ENCODE assay signal across 11 cellular contexts in the genomic region with DNA sequence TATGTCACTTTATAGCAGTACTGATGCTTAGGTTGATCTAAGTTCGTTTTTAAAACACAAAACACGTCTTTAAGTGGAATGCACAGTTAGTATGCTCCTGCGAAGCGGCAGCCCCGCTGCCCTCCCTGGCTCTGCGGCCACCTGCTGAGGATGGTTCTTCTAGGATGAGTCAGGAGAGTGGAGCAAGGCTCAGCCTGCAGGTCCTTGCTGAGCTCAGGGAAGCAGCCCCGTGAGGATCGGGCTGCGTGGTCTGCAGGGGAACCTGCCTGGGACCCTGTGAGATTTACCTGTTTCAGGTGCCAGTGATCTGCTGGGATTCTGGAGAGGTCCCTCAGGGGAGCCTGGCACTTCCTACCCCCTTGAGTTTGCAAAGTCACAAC. TPM values are rescaled to one million over a fixed set of nuclear protein-coding genes. Genes with fewer than 3 reads are reported as not detected.
A peak's percentile ranks its signal among the peaks of the same experiment; 100 is the strongest.
DNase-seq lines count a peak whose midpoint lies in the region; ATAC-seq and TF ChIP-seq lines count a peak whose summit lies in the region.
"Had no signal": no experiment of that assay in that cellular context is flagged by ENCODE, and none has a peak within 500 bp of the region (broad histone marks: within the 10 kb centered on the region; RNA-seq: fewer than 3 reads in every experiment).

No MANE protein-coding gene starts in this region.

- H3K4me1 ChIP-seq in CD8-positive, alpha-beta memory T cell (ENCODE audit: insufficient read depth, low read length) = peaks cover 4% of the 10 kb centered on the region
- H3K4me1 ChIP-seq in IMR-90 (ENCODE audit: control insufficient read depth, insufficient read depth, low read length) (peaks cover 41% of the 10 kb centered on the region), neural progenitor cell (peaks cover 6% of the 10 kb centered on the region)

- no peak overlapping the region for H3K27ac Mint-ChIP-seq in CD8-positive, alpha-beta memory T cell
- peak overlapping the region; percentile 97 for H3K27ac Mint-ChIP-seq in chondrocyte (ENCODE audit: unreplicated experiment)
- peak overlapping the region; percentile 82 for H3K27ac Mint-ChIP-seq in neural progenitor cell

- H3K4ac ChIP-seq in IMR-90 (ENCODE audit: low read depth, low read length) = peak overlapping the region; percentile 99

- no peak for TF ChIP-seq CTCF in IMR-90 (conservative IDR thresholded peaks at IDR 0.05; ENCODE audit: low read depth, low read length)
- no peak for TF ChIP-seq CTCF in chondrocyte (IDR thresholded peaks at IDR 0.05)
- TF ChIP-seq CTCF in neural progenitor cell (IDR thresholded peaks at IDR 0.05) = no peak

- peak overlapping the region; percentile 70 for H2AK9ac ChIP-seq in IMR-90 (replicated peaks; ENCODE audit: low read depth, low read length, poor library complexity)

- dilution Hi-C loops in IMR-90 (cut with HindIII; ENCODE audit: low sequenced_read_pairs, unreplicated experiment) = no loop called here

- H3K79me2 ChIP-seq in neural progenitor cell (ENCODE audit: low read depth) = no peaks in the 10 kb centered on the region

- H3K79me1 ChIP-seq in IMR-90 (ENCODE audit: low read depth in 1 of 2, low read length in 2 of 2) = peaks cover 31 to 82% of the 10 kb centered on the region in 2 experiments

- peak overlapping the region; percentile 94 for H3K18ac ChIP-seq in IMR-90 (ENCODE audit: low read depth, low read length)

- no TSS peak for BruUV-seq in IMR-90 (replicated peaks; lab: Mats Ljungman, UMichigan)

- POLR2A ChIA-PET in CD8-positive, alpha-beta memory T cell (lab: Charles Lee) = no interaction called here
- POLR2A ChIA-PET in IMR-90 (lab: Charles Lee; ENCODE audit: unreplicated experiment) = no interaction called here

- in situ Hi-C loops in IMR-90 (cut with MboI; ENCODE audit: low sequenced_read_pairs) = no loop called here

- no peaks in the 10 kb centered on the region for H3F3A ChIP-seq in neural progenitor cell (ENCODE audit: low read depth)

- intact Hi-C loops in IMR-90 (cut with micrococcal nuclease) = no loop called here

- TF ChIP-seq POLR2A in IMR-90 (IDR thresholded peaks at IDR 0.05; ENCODE audit: low read depth, low read length) = no peak

- peak overlapping the region; percentile 99 for H2BK120ac ChIP-seq in IMR-90 (ENCODE audit: low read depth, low read length)

- no peak overlapping the region for H3K4me3 ChIP-seq in CD8-positive, alpha-beta memory T cell (ENCODE audit: low read length)
- H3K4me3 ChIP-seq in IMR-90 (ENCODE audit: insufficient read depth, low read depth, low read length) (no peak overlapping the region), neural progenitor cell (no peak overlapping the region)
- H3K4me3 ChIP-seq: suprapubic skin had no signal

- WGBS in IMR-90 (ENCODE audit: extremely low coverage in 2 of 2, insufficient read length in 1 of 2), 2 experiments = no CpG with 5 or more reads among the region's 9 CpGs

- H3K27ac ChIP-seq in CD8-positive, alpha-beta memory T cell (ENCODE audit: low read depth, low read length) = peak overlapping the region; percentile 44
- H3K27ac ChIP-seq in IMR-90 (ENCODE audit: insufficient read depth, low read length) (peak overlapping the region; percentile 78), neural progenitor cell (no peak overlapping the region)
- H3K27ac ChIP-seq: neutrophil, suprapubic skin had no signal

- H2AK5ac ChIP-seq in IMR-90 (ENCODE audit: low read depth, low read length) = peak overlapping the region; percentile 91

- H3K4me2 ChIP-seq in IMR-90 (ENCODE audit: low read depth, low read length) = no peak overlapping the region
- H3K4me2 ChIP-seq in neural progenitor cell = no peak overlapping the region

- H3K9me3 ChIP-seq in CD8-positive, alpha-beta memory T cell (ENCODE audit: low read length) = no peaks in the 10 kb centered on the region
- H3K9me3 ChIP-seq in IMR-90 (ENCODE audit: control insufficient read depth, insufficient read depth, low read length) = no peaks in the 10 kb centered on the region
- H3K9me3 ChIP-seq in neural progenitor cell (ENCODE audit: low read depth) = no peaks in the 10 kb centered on the region
- H3K9me3 ChIP-seq: neutrophil, suprapubic skin had no signal

- no peaks in the 10 kb centered on the region for H3K27me3 Mint-ChIP-seq in CD8-positive, alpha-beta memory T cell
- H3K27me3 Mint-ChIP-seq in chondrocyte (ENCODE audit: low read depth) (no peaks in the 10 kb centered on the region), neural progenitor cell (ENCODE audit: insufficient read depth, low read depth) (peaks cover 15% of the 10 kb centered on the region)

- H3K9me3 Mint-ChIP-seq in CD8-positive, alpha-beta memory T cell = no peaks in the 10 kb centered on the region
- H3K9me3 Mint-ChIP-seq in chondrocyte (ENCODE audit: low read depth) (no peaks in the 10 kb centered on the region), neural progenitor cell (peaks cover 3% of the 10 kb centered on the region)

- peaks cover 43% of the 10 kb centered on the region for H3K9me1 ChIP-seq in IMR-90 (ENCODE audit: insufficient read depth, low read length)

- peaks cover 11% of the 10 kb centered on the region for H3K36me3 ChIP-seq in CD8-positive, alpha-beta memory T cell (ENCODE audit: insufficient read depth, low read length)
- H3K36me3 ChIP-seq in IMR-90 (ENCODE audit: control insufficient read depth, insufficient read depth, low read length) (peaks cover 25% of the 10 kb centered on the region), neural progenitor cell (no peaks in the 10 kb centered on the region)
- H3K36me3 ChIP-seq: suprapubic skin had no signal

- H3K4me3 Mint-ChIP-seq in CD8-positive, alpha-beta memory T cell = no peak overlapping the region
- H3K4me3 Mint-ChIP-seq in chondrocyte (ENCODE audit: unreplicated experiment) (no peak overlapping the region), neural progenitor cell (no peak overlapping the region)

- CTCF ChIA-PET in CD8-positive, alpha-beta memory T cell (lab: Charles Lee) = interaction anchor here (1.4 kb wide), 1 partner anchor 12 kb away, joined by 3 read pairs; no protein-coding TSS in a partner anchor
- CTCF ChIA-PET in IMR-90 (lab: Yijun Ruan, JAX) = no interaction called here

- no peak overlapping the region for H2AFZ ChIP-seq in IMR-90 (replicated peaks; ENCODE audit: low read length, poor library complexity)
- H2AFZ ChIP-seq in neural progenitor cell (replicated peaks) = no peak overlapping the region

- H3K4me1 Mint-ChIP-seq in CD8-positive, alpha-beta memory T cell = peaks cover 0 to 15% (median 9%) of the 10 kb centered on the region in 3 donors
- peaks cover 67% of the 10 kb centered on the region for H3K4me1 Mint-ChIP-seq in chondrocyte (ENCODE audit: low read depth)
- H3K4me1 Mint-ChIP-seq in neural progenitor cell = peaks cover 33% of the 10 kb centered on the region

- H2BK5ac ChIP-seq in IMR-90 (ENCODE audit: low read depth, low read length, poor library complexity, severe bottlenecking) = peak overlapping the region; percentile 97

- peak overlapping the region; percentile 98 for H3K14ac ChIP-seq in IMR-90 (replicated peaks; ENCODE audit: low read depth, low read length)

- no peak overlapping the region for H3K9ac ChIP-seq in IMR-90 (ENCODE audit: low read depth, low read length)
- no peak overlapping the region for H3K9ac ChIP-seq in neural progenitor cell

- ATAC-seq in IMR-90 (ENCODE audit: low read depth) = no peak
- ATAC-seq in HG03280 (IDR thresholded peaks at IDR 0.05; ENCODE audit: unreplicated experiment) = no peak
- no peak for ATAC-seq in GM18520 (IDR thresholded peaks at IDR 0.05; ENCODE audit: unreplicated experiment)

- peak overlapping the region; percentile 51 to 87 for H4K8ac ChIP-seq in IMR-90 (ENCODE audit: low read depth in 2 of 2, low read length in 2 of 2)

- H3K23ac ChIP-seq in IMR-90 (ENCODE audit: low read depth, low read length) = peak overlapping the region; percentile 49

- peak overlapping the region; percentile 42 for H4K5ac ChIP-seq in IMR-90 (ENCODE audit: low read depth, low read length)

- peak overlapping the region; percentile 99 for H2BK20ac ChIP-seq in IMR-90 (ENCODE audit: low read depth, low read length)

- TF ChIP-seq RAD21 in IMR-90 (IDR thresholded peaks at IDR 0.05; ENCODE audit: low read length) = no peak

- peaks cover 9 to 45% (median 9%) of the 10 kb centered on the region in 3 donors for H3K36me3 Mint-ChIP-seq in CD8-positive, alpha-beta memory T cell
- H3K36me3 Mint-ChIP-seq in chondrocyte (ENCODE audit: low read depth) (peaks cover 19% of the 10 kb centered on the region), neural progenitor cell (peaks cover 4% of the 10 kb centered on the region)

- no peaks in the 10 kb centered on the region for H3K27me3 ChIP-seq in CD8-positive, alpha-beta memory T cell (ENCODE audit: insufficient read depth, low read length, poor library complexity, severe bottlenecking)
- H3K27me3 ChIP-seq in IMR-90 (ENCODE audit: control insufficient read depth, insufficient read depth, low read length) = no peaks in the 10 kb centered on the region
- no peaks in the 10 kb centered on the region for H3K27me3 ChIP-seq in neural progenitor cell
- H3K27me3 ChIP-seq: neutrophil, suprapubic skin had no signal

- peak in 1 of 5 donors; percentile 14 for DNase-seq in CD8-positive, alpha-beta memory T cell
- DNase-seq in IMR-90 (peak; percentile 67), chondrocyte (ENCODE audit: low spot score) (peak; percentile 89), neural progenitor cell (ENCODE audit: low spot score) (peak; percentile 21), NCI-H2227 (lab: John Stamatoyannopoulos, UW; ENCODE audit: unreplicated experiment) (no peak)
- no peak for DNase-seq in stimulated activated naive CD4-positive, alpha-beta T cell (lab: John Stamatoyannopoulos, UW)
- DNase-seq: NCI-H748 treated with DMSO at 0.1 percent for 48 hours had no signal

- H4K91ac ChIP-seq in IMR-90 (ENCODE audit: insufficient read depth, low read depth, low read length) = peak overlapping the region; percentile 81

- peak overlapping the region; percentile 32; the same call in 2 of the 3 replicates for H2BK15ac ChIP-seq in IMR-90 (ENCODE audit: low read depth, low read length)

- H3K56ac ChIP-seq in IMR-90 (ENCODE audit: extremely low read depth, insufficient read depth, low read length) = peak overlapping the region; percentile 29; the same call in 1 of the 2 replicates

- no peaks in the 10 kb centered on the region for H4K20me1 ChIP-seq in IMR-90 (ENCODE audit: insufficient read depth, low read length)
- H4K20me1 ChIP-seq in neural progenitor cell (ENCODE audit: low read depth) = no peaks in the 10 kb centered on the region

TF ChIP-seq in IMR-90, 13 proteins besides CTCF, POLR2A, EP300 and RAD21:
- TF ChIP-seq BHLHE40 (IDR thresholded peaks at IDR 0.05; ENCODE audit: low read depth, low read length) = no peak
- no peak for TF ChIP-seq CHD1 (IDR thresholded peaks at IDR 0.05; ENCODE audit: low read depth, low read length)
- no peak for TF ChIP-seq FOS (IDR thresholded peaks at IDR 0.05; ENCODE audit: low read depth, low read length)
- no peak for TF ChIP-seq MAFK (IDR thresholded peaks at IDR 0.05; ENCODE audit: low read depth, low read length)

RNA-seq across cellular contexts. Expression of gene SYNJ2, which starts 57.5 kb away (rescaled TPM):
- 10 to 100 TPM; 16.7 to 17.5 TPM for total RNA-seq in CD8-positive, alpha-beta memory T cell
- polyA plus RNA-seq in CD8-positive, alpha-beta memory T cell = 8.7 TPM
- total RNA-seq in IMR-90 (2012; rRNA removed) = 43.3 and 45.2 TPM in 2 replicates
- 40.8 and 45.6 TPM in 2 replicates for polyA plus RNA-seq in IMR-90 (2012; rRNA removed)
- 21.2 and 29.0 TPM in 2 replicates for polyA plus RNA-seq in IMR-90 (2012; cell fraction: cytosol; rRNA removed)
- polyA plus RNA-seq in IMR-90 (2012; cell fraction: nucleus; rRNA removed; ENCODE audit: low replicate concordance) = 45.7 and 64.6 TPM in 2 replicates
- 29.2 to 54.5 TPM (median 53.1 TPM) in 3 replicates for total RNA-seq in chondrocyte
- 2.5 and 4.8 TPM in 2 replicates for total RNA-seq in neural progenitor cell (ENCODE audit: low replicate concordance)

Comparison
In these comparisons a context has a peak if more than half of its experiments do, and no peak if none do; other contexts are left out.
1. DNase-seq: peak in IMR-90 (single experiment), chondrocyte (single experiment) and neural progenitor cell (single experiment); none in stimulated activated naive CD4-positive, alpha-beta T cell (0 of 6) and NCI-H2227 (single experiment).
2. H3K27ac Mint-ChIP-seq: peak in chondrocyte (single experiment) and neural progenitor cell (single experiment); none in CD8-positive, alpha-beta memory T cell (0 of 8).